ENCODE assay signal across 17 cellular contexts in the genomic region with DNA sequence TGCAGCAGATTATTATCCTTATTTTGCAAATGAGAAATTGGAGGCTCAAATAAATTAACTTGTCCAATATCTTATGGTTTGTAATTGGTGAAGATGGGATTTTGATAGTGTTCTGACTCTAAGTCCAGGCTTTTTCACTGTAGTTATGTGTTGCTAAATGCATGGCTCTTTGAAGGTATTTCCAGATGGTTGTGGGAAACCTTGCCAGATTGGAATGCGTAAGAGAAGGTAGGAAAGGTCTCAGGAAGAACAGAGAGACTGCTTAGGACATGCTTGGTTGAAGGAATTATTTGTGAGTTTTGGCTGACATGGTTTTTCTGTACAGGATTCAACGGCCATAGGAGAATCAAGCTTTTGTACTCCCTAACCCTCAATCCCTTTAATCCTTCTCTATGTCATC.
DNase-seq lines count a peak whose midpoint lies in the region; ATAC-seq, FAIRE-seq and TF ChIP-seq lines count a peak whose summit lies in the region.
"Had no signal": no experiment of that assay in that cellular context is flagged by ENCODE, and none has a peak within 500 bp of the region (broad histone marks: within the 10 kb centered on the region; RNA-seq: fewer than 3 reads in every experiment).

No MANE protein-coding gene starts in this region.

- 86 to 97% (median 90%) methylated on average over 2 of the region's 2 CpGs for WGBS in small intestine, 3 donors

- no peak overlapping the region for H3K4me3 Mint-ChIP-seq in stimulated activated naive CD8-positive, alpha-beta T cell treated with anti-CD3 and anti-CD28 coated beads, Interleukin-15, Interleukin-2, amounts not matched to agents 100 ng/mL and 50 ng/mL, for 24 hours
- no peak overlapping the region for H3K4me3 Mint-ChIP-seq in nephron

- peak overlapping the region; percentile 17 for H3K27ac Mint-ChIP-seq in stimulated activated naive CD8-positive, alpha-beta T cell treated with anti-CD3 and anti-CD28 coated beads, Interleukin-15, Interleukin-2, amounts not matched to agents 100 ng/mL and 50 ng/mL, for 24 hours
- H3K27ac Mint-ChIP-seq in nephron = peak overlapping the region in 2 of 3 experiments; percentile 41

- FAIRE-seq in small intestine (lab: Jason Lieb, UNC) = no peak
- FAIRE-seq: A549 had no signal

- no peaks in the 10 kb centered on the region for H3K36me3 ChIP-seq in small intestine (ENCODE audit: control insufficient read depth in 2 of 2, insufficient read depth in 2 of 2, low read length in 2 of 2)

- no peaks in the 10 kb centered on the region for H3K9me3 ChIP-seq in small intestine (ENCODE audit: control insufficient read depth, low read depth)
- H3K9me3 ChIP-seq: A549 had no signal

- H3K4me3 ChIP-seq in small intestine (ENCODE audit: low read depth in 1 of 2, low read length in 2 of 2) = no peak overlapping the region
- H3K4me3 ChIP-seq: A549 had no signal

- H3K4me1 Mint-ChIP-seq in stimulated activated naive CD8-positive, alpha-beta T cell treated with anti-CD3 and anti-CD28 coated beads, Interleukin-15, Interleukin-2, amounts not matched to agents 100 ng/mL and 50 ng/mL, for 24 hours (ENCODE audit: low read depth) = peaks cover 77% of the 10 kb centered on the region
- H3K4me1 Mint-ChIP-seq in nephron = peaks cover 34% of the 10 kb centered on the region

- no peaks in the 10 kb centered on the region for H3K9me3 Mint-ChIP-seq in stimulated activated naive CD8-positive, alpha-beta T cell treated with anti-CD3 and anti-CD28 coated beads, Interleukin-15, Interleukin-2, amounts not matched to agents 100 ng/mL and 50 ng/mL, for 24 hours
- H3K9me3 Mint-ChIP-seq in nephron = no peaks in the 10 kb centered on the region

- no peaks in the 10 kb centered on the region for H3K27me3 Mint-ChIP-seq in stimulated activated naive CD8-positive, alpha-beta T cell treated with anti-CD3 and anti-CD28 coated beads, Interleukin-15, Interleukin-2, amounts not matched to agents 100 ng/mL and 50 ng/mL, for 24 hours
- no peaks in the 10 kb centered on the region for H3K27me3 Mint-ChIP-seq in nephron (ENCODE audit: low read depth)

- no peak for ATAC-seq in stimulated activated naive CD8-positive, alpha-beta T cell treated with anti-CD3 and anti-CD28 coated beads, Interleukin-15, Interleukin-2, amounts not matched to agents 100 U/mL and 50 U/mL, for 24 hours
- ATAC-seq in HG02610 (IDR thresholded peaks at IDR 0.05; ENCODE audit: unreplicated experiment) = no peak
- no peak for ATAC-seq in GM18520 (IDR thresholded peaks at IDR 0.05; ENCODE audit: unreplicated experiment)
- ATAC-seq: A549 had no signal

- H3K36me3 Mint-ChIP-seq in stimulated activated naive CD8-positive, alpha-beta T cell treated with anti-CD3 and anti-CD28 coated beads, Interleukin-15, Interleukin-2, amounts not matched to agents 100 ng/mL and 50 ng/mL, for 24 hours (ENCODE audit: low read depth) = peaks cover 20% of the 10 kb centered on the region
- no peaks in the 10 kb centered on the region for H3K36me3 Mint-ChIP-seq in nephron (ENCODE audit: low read depth)

- no peaks in the 10 kb centered on the region for H3K4me1 ChIP-seq in small intestine (ENCODE audit: control insufficient read depth in 2 of 2, insufficient read depth in 1 of 2, low read depth in 1 of 2, low read length in 1 of 2)

- no peak overlapping the region for H3K27ac ChIP-seq in small intestine (ENCODE audit: low read depth in 1 of 2, low read length in 1 of 2)
- H3K27ac ChIP-seq: A549 had no signal

- no peaks in the 10 kb centered on the region for H3K27me3 ChIP-seq in small intestine (ENCODE audit: control insufficient read depth in 2 of 2, insufficient read depth in 2 of 2, low read length in 2 of 2)

- DNase-seq in stimulated activated naive CD8-positive, alpha-beta T cell treated with anti-CD3 and anti-CD28 coated beads, Interleukin-15, Interleukin-2, amounts not matched to agents 100 U/mL and 50 U/mL, for 24 hours = no peak
- DNase-seq in cerebellar cortex (ENCODE audit: low spot score) (peak; percentile 32), germinal center (ENCODE audit: low spot score) (no peak), small intestine (no peak)
- DNase-seq: C1 segment of cervical spinal cord, COR-L47, DMS53, NCI-H187, NCI-H446, NCI-H69, RPMI8226, SIG-M5 had no signal

- TF ChIP-seq CTCF in nephron (IDR thresholded peaks at IDR 0.05; ENCODE audit: unreplicated experiment in 3 of 3) = no peak
